Comparison of ENCODE assay signal across 28 cellular contexts in genomic region chr2:2799151-2799697, GRCh38.
"Had no signal": no experiment of that assay in that cellular context is flagged by ENCODE, and none has a peak within 500 bp of the region (broad histone marks: within the 10 kb centered on the region; RNA-seq: fewer than 3 reads in every experiment).

No MANE protein-coding gene starts in this region.

- H3K4me3 ChIP-seq: adrenal gland, body of pancreas had no signal

- H3K4me3 Mint-ChIP-seq: activated B cell treated with CpG ODN at 0.5 μM for 24 hours; activated CD4-positive, alpha-beta memory T cell treated with anti-CD3 and anti-CD28 coated beads, Interleukin-2, amount 10 ng/mL, durations not matched to agents 7 days and 5 days; activated CD4-positive, alpha-beta T cell treated with anti-CD3 and anti-CD28 coated beads for 36 hours; activated CD4-positive, alpha-beta T cell treated with anti-CD3 and anti-CD28 coated beads, Interleukin-2, amount 10 ng/mL, durations not matched to agents 24 days and 14 days; activated naive CD4-positive, alpha-beta T cell treated with anti-CD3 and anti-CD28 coated beads for 36 hours; activated naive CD4-positive, alpha-beta T cell treated with anti-CD3 and anti-CD28 coated beads, Interleukin-2, amount 50 U/mL, for 24 hours; activated naive CD8-positive, alpha-beta T cell treated with anti-CD3 and anti-CD28 coated beads for 36 hours; activated naive CD8-positive, alpha-beta T cell treated with anti-CD3 and anti-CD28 coated beads, Interleukin-2, amount 50 U/mL, for 24 hours; activated T-cell treated with anti-CD3 and anti-CD28 coated beads, Interleukin-2, amount 50 U/mL, for 24 hours; activated T-cell treated with anti-CD3 and anti-CD28 coated beads, Interleukin-2, amount 50 U/mL, for 72 hours; effector memory CD8-positive, alpha-beta T cell; T-helper 17 cell; T-helper 2 cell treated with Interferon-gamma antibody and Interleukin-4, amounts not matched to agents 5 μg/mL and 100 μg/mL, for 36 hours had no signal

- DNase-seq: activated B cell treated with CpG ODN at 0.5 μM for 24 hours; activated CD4-positive, alpha-beta memory T cell treated with anti-CD3 and anti-CD28 coated beads, Interleukin-2, amount 10 ng/mL, durations not matched to agents 7 days and 5 days; activated CD4-positive, alpha-beta T cell treated with anti-CD3 and anti-CD28 coated beads for 36 hours; activated CD4-positive, alpha-beta T cell treated with anti-CD3 and anti-CD28 coated beads, Interleukin-2, amount 10 ng/mL, durations not matched to agents 24 days and 14 days; activated CD4-positive, CD25-positive, alpha-beta regulatory T cell treated with anti-CD3 and anti-CD28 coated beads, Interleukin-2, amount 50 U/mL, for 72 hours; activated CD8-positive, alpha-beta memory T cell treated with anti-CD3 and anti-CD28 coated beads, Interleukin-2, amount 50 U/mL, for 48 hours; activated naive CD4-positive, alpha-beta T cell treated with anti-CD3 and anti-CD28 coated beads for 36 hours; activated naive CD8-positive, alpha-beta T cell treated with anti-CD3 and anti-CD28 coated beads for 36 hours; activated naive CD8-positive, alpha-beta T cell treated with anti-CD3 and anti-CD28 coated beads, Interleukin-2, amount 50 U/mL, for 24 hours; activated T-cell treated with anti-CD3 and anti-CD28 coated beads for 4 hours; activated T-cell treated with anti-CD3 and anti-CD28 coated beads, Interleukin-2, amount 50 U/mL, for 24 hours; activated T-cell treated with anti-CD3 and anti-CD28 coated beads, Interleukin-2, amount 50 U/mL, for 72 hours; adrenal gland; amygdala; body of pancreas; caudate nucleus; cortex of kidney; dermis blood vessel endothelial cell; effector CD4-positive, alpha-beta T cell; effector memory CD8-positive, alpha-beta T cell; foreskin fibroblast; T-helper 1 cell; T-helper 17 cell; T1000; WERI-Rb-1 had no signal

- H3K4me1 Mint-ChIP-seq: activated B cell treated with CpG ODN at 0.5 μM for 24 hours; activated CD4-positive, alpha-beta memory T cell treated with anti-CD3 and anti-CD28 coated beads, Interleukin-2, amount 10 ng/mL, durations not matched to agents 7 days and 5 days; activated CD4-positive, alpha-beta T cell treated with anti-CD3 and anti-CD28 coated beads for 36 hours; activated CD4-positive, alpha-beta T cell treated with anti-CD3 and anti-CD28 coated beads, Interleukin-2, amount 10 ng/mL, durations not matched to agents 24 days and 14 days; activated naive CD4-positive, alpha-beta T cell treated with anti-CD3 and anti-CD28 coated beads, Interleukin-2, amount 50 U/mL, for 24 hours; activated naive CD8-positive, alpha-beta T cell treated with anti-CD3 and anti-CD28 coated beads for 36 hours; activated naive CD8-positive, alpha-beta T cell treated with anti-CD3 and anti-CD28 coated beads, Interleukin-2, amount 50 U/mL, for 24 hours; T-helper 17 cell had no signal

- H3K27ac Mint-ChIP-seq: activated B cell treated with CpG ODN at 0.5 μM for 24 hours; activated CD4-positive, alpha-beta memory T cell treated with anti-CD3 and anti-CD28 coated beads, Interleukin-2, amount 10 ng/mL, durations not matched to agents 7 days and 5 days; activated CD4-positive, alpha-beta T cell treated with anti-CD3 and anti-CD28 coated beads for 36 hours; activated CD4-positive, alpha-beta T cell treated with anti-CD3 and anti-CD28 coated beads, Interleukin-2, amount 10 ng/mL, durations not matched to agents 24 days and 14 days; activated naive CD4-positive, alpha-beta T cell treated with anti-CD3 and anti-CD28 coated beads for 36 hours; activated naive CD4-positive, alpha-beta T cell treated with anti-CD3 and anti-CD28 coated beads, Interleukin-2, amount 50 U/mL, for 24 hours; activated naive CD8-positive, alpha-beta T cell treated with anti-CD3 and anti-CD28 coated beads for 36 hours; activated naive CD8-positive, alpha-beta T cell treated with anti-CD3 and anti-CD28 coated beads, Interleukin-2, amount 50 U/mL, for 24 hours; activated T-cell treated with anti-CD3 and anti-CD28 coated beads, Interleukin-2, amount 50 U/mL, for 24 hours; activated T-cell treated with anti-CD3 and anti-CD28 coated beads, Interleukin-2, amount 50 U/mL, for 72 hours; effector memory CD8-positive, alpha-beta T cell; T-helper 17 cell; T-helper 2 cell treated with Interferon-gamma antibody and Interleukin-4, amounts not matched to agents 5 μg/mL and 100 μg/mL, for 36 hours had no signal

- H3K9me3 ChIP-seq: adrenal gland had no signal

- H3K36me3 ChIP-seq: adrenal gland, WERI-Rb-1 had no signal

- H3K27me3 ChIP-seq: adrenal gland, body of pancreas had no signal

- H3K36me3 Mint-ChIP-seq: activated naive CD4-positive, alpha-beta T cell treated with anti-CD3 and anti-CD28 coated beads, Interleukin-2, amount 50 U/mL, for 24 hours; activated naive CD8-positive, alpha-beta T cell treated with anti-CD3 and anti-CD28 coated beads for 36 hours had no signal

- H3K27me3 Mint-ChIP-seq: activated B cell treated with CpG ODN at 0.5 μM for 24 hours; activated CD4-positive, alpha-beta memory T cell treated with anti-CD3 and anti-CD28 coated beads, Interleukin-2, amount 10 ng/mL, durations not matched to agents 7 days and 5 days; activated CD4-positive, alpha-beta T cell treated with anti-CD3 and anti-CD28 coated beads, Interleukin-2, amount 10 ng/mL, durations not matched to agents 24 days and 14 days; activated naive CD8-positive, alpha-beta T cell treated with anti-CD3 and anti-CD28 coated beads for 36 hours; activated naive CD8-positive, alpha-beta T cell treated with anti-CD3 and anti-CD28 coated beads, Interleukin-2, amount 50 U/mL, for 24 hours; effector memory CD8-positive, alpha-beta T cell had no signal

- H3K27ac ChIP-seq: adrenal gland, body of pancreas, epithelial cell of prostate, WERI-Rb-1 had no signal

- H3K9me3 Mint-ChIP-seq: activated CD4-positive, alpha-beta memory T cell treated with anti-CD3 and anti-CD28 coated beads, Interleukin-2, amount 10 ng/mL, durations not matched to agents 7 days and 5 days; activated naive CD4-positive, alpha-beta T cell treated with anti-CD3 and anti-CD28 coated beads for 36 hours; activated naive CD8-positive, alpha-beta T cell treated with anti-CD3 and anti-CD28 coated beads for 36 hours; T-helper 2 cell treated with Interferon-gamma antibody and Interleukin-4, amounts not matched to agents 5 μg/mL and 100 μg/mL, for 36 hours had no signal

- H3K4me1 ChIP-seq: adrenal gland, body of pancreas had no signal

- ATAC-seq: activated CD4-positive, alpha-beta T cell treated with anti-CD3 and anti-CD28 coated beads for 36 hours; activated naive CD8-positive, alpha-beta T cell treated with anti-CD3 and anti-CD28 coated beads, Interleukin-2, amount 50 U/mL, for 24 hours; activated T-cell treated with anti-CD3 and anti-CD28 coated beads, Interleukin-2, amount 50 U/mL, for 72 hours; body of pancreas; effector memory CD8-positive, alpha-beta T cell; T-helper 17 cell had no signal
